ENCODE assay signal across 8 cellular contexts in genomic region chr3:72996121-72996472, GRCh38. TPM values are rescaled to one million over a fixed set of nuclear protein-coding genes. Genes with fewer than 3 reads are reported as not detected.
DNase-seq lines count a peak whose midpoint lies in the region; ATAC-seq and TF ChIP-seq lines count a peak whose summit lies in the region.

No MANE protein-coding gene starts in this region.

- H3K36me3 ChIP-seq in DND-41 (ENCODE audit: insufficient read depth, low read length), result peaks cover 29% of the 10 kb centered on the region

- H3K27me3 Mint-ChIP-seq in T-helper 17 cell (no peaks in the 10 kb centered on the region), progenitor cell of endocrine pancreas (no peaks in the 10 kb centered on the region)

- H3K9me3 Mint-ChIP-seq in progenitor cell of endocrine pancreas (ENCODE audit: low read depth), result no peaks in the 10 kb centered on the region

- H3K4me1 Mint-ChIP-seq in T-helper 17 cell (peaks cover 28% of the 10 kb centered on the region), progenitor cell of endocrine pancreas (ENCODE audit: low read depth) (peaks cover 28% of the 10 kb centered on the region)

- H3K9ac ChIP-seq in DND-41 (ENCODE audit: low read depth, low read length), result peak overlapping the region; percentile 74

- H3K79me2 ChIP-seq in DND-41 (ENCODE audit: insufficient read depth, low read length), result peaks cover 50% of the 10 kb centered on the region

- peak overlapping the region; percentile 78 for H3K4me2 ChIP-seq in DND-41 (ENCODE audit: insufficient read depth, low read length)

- H3K27me3 ChIP-seq in DND-41 (ENCODE audit: insufficient read depth, low read length, poor library complexity), result no peaks in the 10 kb centered on the region

- TF ChIP-seq CTCF in DND-41 (IDR thresholded peaks at IDR 0.05; ENCODE audit: borderline replicate concordance, extremely low read depth, low read length, poor library complexity, severe bottlenecking) (no peak), fibroblast of mammary gland (conservative IDR thresholded peaks at IDR 0.05; ENCODE audit: control insufficient read depth, insufficient read depth, low read depth, low read length) (no peak), progenitor cell of endocrine pancreas (IDR thresholded peaks at IDR 0.05; ENCODE audit: unreplicated experiment) (no peak)

- peaks cover 4% of the 10 kb centered on the region for H3K36me3 Mint-ChIP-seq in T-helper 17 cell (ENCODE audit: low read depth)
- H3K36me3 Mint-ChIP-seq in progenitor cell of endocrine pancreas (ENCODE audit: insufficient read depth), result peaks cover 11% of the 10 kb centered on the region

- peak overlapping the region; percentile 30 to 70 for H3K4me3 ChIP-seq in DND-41 (ENCODE audit: low read depth in 1 of 2, low read length in 2 of 2)
- peak overlapping the region; percentile 45 for H3K4me3 ChIP-seq in fibroblast of mammary gland (ENCODE audit: control insufficient read depth, low read depth, low read length)

- H3K27ac ChIP-seq in DND-41 (ENCODE audit: low read length), result peak overlapping the region; percentile 87

- peak overlapping the region; percentile 94 for H2AFZ ChIP-seq in DND-41 (ENCODE audit: low read depth, low read length)

- H3K4me3 Mint-ChIP-seq in T-helper 17 cell (peak overlapping the region; percentile 92), progenitor cell of endocrine pancreas (ENCODE audit: low read depth) (peak overlapping the region; percentile 81)

- H4K20me1 ChIP-seq in DND-41 (ENCODE audit: insufficient read depth, low read length), result peaks cover 31% of the 10 kb centered on the region

- H3K9me3 ChIP-seq in DND-41 (ENCODE audit: insufficient read depth, low read length, severe bottlenecking), result no peaks in the 10 kb centered on the region
- no peaks in the 10 kb centered on the region for H3K9me3 ChIP-seq in T-helper 17 cell (ENCODE audit: control insufficient read depth, low read length, poor library complexity, severe bottlenecking)

- peaks cover 44% of the 10 kb centered on the region for H3K4me1 ChIP-seq in DND-41 (ENCODE audit: insufficient read depth, low read length)

- DNase-seq in DND-41, result no peak
- DNase-seq in T-helper 17 cell, result peak in 1 of 3 donors; percentile 8
- DNase-seq in fibroblast of mammary gland (ENCODE audit: low read depth), result no peak
- DNase-seq in progenitor cell of endocrine pancreas (ENCODE audit: low spot score, unreplicated experiment), result no peak
- no peak for DNase-seq in RKO (ENCODE audit: low spot score)
- no peak for DNase-seq in 8988T
- DNase-seq in HuH-7 (ENCODE audit: low spot score), result no peak
- DNase-seq in NCI-H1436 treated with DMSO at 0.1 percent for 48 hours (lab: John Stamatoyannopoulos, UW), result no peak

- ATAC-seq in DND-41 (ENCODE audit: insufficient read depth, low read depth), result no peak
- no peak for ATAC-seq in T-helper 17 cell

- H3K27ac Mint-ChIP-seq in T-helper 17 cell (peak overlapping the region; percentile 92), progenitor cell of endocrine pancreas (peak overlapping the region; percentile 92)

RNA-seq across cellular contexts. Expression of gene PPP4R2, which starts 0.5 kb away (rescaled TPM):
- 10 to 100 TPM; 60.1 to 65.1 TPM for total RNA-seq in T-helper 17 cell
- total RNA-seq in progenitor cell of endocrine pancreas, result 117 and 130 TPM in 2 replicates
